In genomic region chr16:88570691-88571092, GRCh38 we compare ENCODE assay signal across 8 cellular contexts. TPM values are rescaled to one million over a fixed set of nuclear protein-coding genes. Genes with fewer than 3 reads are reported as not detected.
DNase-seq lines count a peak whose midpoint lies in the region; ATAC-seq and TF ChIP-seq lines count a peak whose summit lies in the region.

No MANE protein-coding gene starts in this region.

- no peaks in the 10 kb centered on the region for H3K27me3 ChIP-seq in colonic mucosa
- H3K27me3 ChIP-seq in tibial artery: no peaks in the 10 kb centered on the region

- peak overlapping the region; percentile 87 for H3K27ac Mint-ChIP-seq in T-helper 17 cell

- TF ChIP-seq CTCF in colonic mucosa (IDR thresholded peaks at IDR 0.05): no peak
- no peak for TF ChIP-seq CTCF in mucosa of descending colon (IDR thresholded peaks at IDR 0.05)
- TF ChIP-seq CTCF in tibial artery (IDR thresholded peaks at IDR 0.05): no peak

- H3K36me3 ChIP-seq in colonic mucosa: no peaks in the 10 kb centered on the region
- H3K36me3 ChIP-seq in mucosa of descending colon (ENCODE audit: low read depth): peaks cover 3% of the 10 kb centered on the region
- peaks cover 0 to 21% (median 9%) of the 10 kb centered on the region in 3 donors for H3K36me3 ChIP-seq in tibial artery

- H3K9me3 ChIP-seq in T-helper 17 cell (ENCODE audit: control insufficient read depth, low read length, poor library complexity, severe bottlenecking) (no peaks in the 10 kb centered on the region), colonic mucosa (no peaks in the 10 kb centered on the region), mucosa of descending colon (no peaks in the 10 kb centered on the region), tibial artery (no peaks in the 10 kb centered on the region)

- peak overlapping the region; percentile 77 for H3K9ac ChIP-seq in colonic mucosa (ENCODE audit: low read depth in 2 of 2, low read length in 2 of 2)

- peak overlapping the region; percentile 87 for H3K4me3 Mint-ChIP-seq in T-helper 17 cell

- DNase-seq in T-helper 17 cell (peak; percentile 23 to 30 (median 25)), colonic mucosa (peak; percentile 42), mucosa of descending colon (peak in 2 of 3 donors; percentile 35 to 66), tibial artery (no peak), OCI-M2 (lab: John Stamatoyannopoulos, UW; ENCODE audit: unreplicated experiment) (no peak)

- H3K4me1 ChIP-seq in colonic mucosa (peaks cover 13% of the 10 kb centered on the region), mucosa of descending colon (ENCODE audit: low read depth) (peaks cover 18% of the 10 kb centered on the region), tibial artery (peaks cover 0 to 30% (median 23%) of the 10 kb centered on the region in 4 donors)

- intact Hi-C loops in colonic mucosa (cut with DNase I): loop anchor here (10.0 kb wide), 1 partner anchor 806 kb away; the partner anchor contains the start of gene KLHDC4
- intact Hi-C loops in mucosa of descending colon (cut with DNase I, micrococcal nuclease): no loop called here
- intact Hi-C loops in tibial artery (cut with DNase I; ENCODE audit: low total_unique reads): loop anchor here (5.0 to 10.0 kb wide), 2 partner anchors 244 to 613 kb away; partner anchors contain the start of gene APRT

- H3K4me3 ChIP-seq in GM08714 (ENCODE audit: low read length) (peak overlapping the region; percentile 94), colonic mucosa (peak overlapping the region; percentile 95), mucosa of descending colon (peak overlapping the region; percentile 71), tibial artery (peak overlapping the region; percentile 74 to 91)

- ATAC-seq in HG02981 (IDR thresholded peaks at IDR 0.05; ENCODE audit: unreplicated experiment) (peak; percentile 21), T-helper 17 cell (peak; percentile 64), mucosa of descending colon (peak; percentile 27), HG02763 (IDR thresholded peaks at IDR 0.05; ENCODE audit: unreplicated experiment) (no peak)

- peaks cover 8% of the 10 kb centered on the region for H3K4me1 Mint-ChIP-seq in T-helper 17 cell

- no peaks in the 10 kb centered on the region for H3K36me3 Mint-ChIP-seq in T-helper 17 cell (ENCODE audit: low read depth)

- H3K27me3 Mint-ChIP-seq in T-helper 17 cell: no peaks in the 10 kb centered on the region

- H3K27ac ChIP-seq in colonic mucosa (peak overlapping the region; percentile 67), tibial artery (peak overlapping the region; percentile 69 to 81)

RNA-seq across cellular contexts. Expression of gene ZC3H18, which starts 0.5 kb away (rescaled TPM):
- total RNA-seq in T-helper 17 cell: 100 to 1,000 TPM; 100 to 141 TPM
- 10 to 100 TPM; 31.9 to 66.3 TPM for total RNA-seq in colonic mucosa
- 10 to 100 TPM; 37.4 to 54.8 (median 48.1) TPM for total RNA-seq in mucosa of descending colon

Comparison
In these comparisons a context has a peak if more than half of its experiments do, and no peak if none do; other contexts are left out.
1. DNase-seq: peak in T-helper 17 cell (3 of 3), colonic mucosa (single experiment) and mucosa of descending colon (2 of 3); none in tibial artery (0 of 2) and OCI-M2 (single experiment).
2. intact Hi-C loops: an anchor here in colonic mucosa (10.0 kb wide) and tibial artery (5.0 to 10.0 kb wide); none called in mucosa of descending colon.
3. Peak in every context shown above with its lines, with median percentiles within 50 percentile points of each other: H3K4me3 ChIP-seq.